8 cellular contexts compared by ENCODE assay signal in the genomic region with DNA sequence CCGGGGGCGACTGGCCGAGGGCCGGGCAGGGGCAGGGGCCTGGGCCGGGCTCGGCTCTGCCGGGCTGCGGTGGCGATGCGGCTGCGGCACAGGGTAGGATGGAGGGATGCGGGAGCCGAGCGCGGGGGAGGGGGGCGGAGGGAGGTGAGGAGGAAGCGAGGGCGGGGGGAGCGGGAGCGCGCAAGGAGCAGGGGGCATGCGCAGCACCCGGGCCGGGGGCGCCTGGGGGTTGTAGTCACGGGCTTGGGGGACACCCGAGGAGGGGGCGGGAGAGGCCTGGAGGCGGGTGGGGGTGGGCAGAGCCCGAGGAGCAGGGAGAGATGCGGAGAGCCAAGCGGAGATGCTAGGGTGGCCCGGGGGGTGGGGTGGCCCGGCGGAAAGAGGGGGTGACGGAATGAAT. TPM values are rescaled to one million over a fixed set of nuclear protein-coding genes. Genes with fewer than 3 reads are reported as not detected.
DNase-seq lines count a peak whose midpoint lies in the region; ATAC-seq and TF ChIP-seq lines count a peak whose summit lies in the region.

A gene (minus strand): TSS at position 100 of the 400 bp plus-strand sequence. CDS start 242 bp downstream, outside the sequence.

- peak within 1 kb of the TSS; percentile 63 for H3K4me3 ChIP-seq in WI38 (ENCODE audit: low read depth, low read length)

- in situ Hi-C loops in G401 (cut with HindIII; ENCODE audit: low sequenced_read_pairs): no loop called here

- DNase-seq in G401 (ENCODE audit: low spot score): peak; percentile 93
- peak in 46 of 61 donors; percentile 16 to 82 (median 49) for DNase-seq in caudate nucleus (lab: John Stamatoyannopoulos, UW)
- DNase-seq in nucleus accumbens (lab: John Stamatoyannopoulos, UW): peak in 44 of 56 donors; percentile 8 to 84 (median 53)
- no peak for DNase-seq in SKM-1 (lab: John Stamatoyannopoulos, UW; ENCODE audit: unreplicated experiment)
- no peak for DNase-seq in cortex of kidney (lab: John Stamatoyannopoulos, UW)
- no peak for DNase-seq in cardiac septum (ENCODE audit: low spot score)

- ATAC-seq in GM19395 (IDR thresholded peaks at IDR 0.05; ENCODE audit: unreplicated experiment): no peak

- TF ChIP-seq CTCF in WI38 (IDR thresholded peaks at IDR 0.05; ENCODE audit: low read depth, low read length): no peak

- intact Hi-C loops in cardiac septum (cut with DNase I): no loop called here

- peak within 1 kb of the TSS; percentile 36 for H3K27ac ChIP-seq in caudate nucleus (ENCODE audit: low read depth, low read length)

RNA-seq across cellular contexts. Expression of the gene that starts here (rescaled TPM):
- total RNA-seq in G401 (2014; rRNA removed; shearing (Covaris generic)): 0.37 and 5.4 TPM in 2 replicates
- total RNA-seq in cardiac septum: 1.6 TPM

Comparison
In these comparisons a context has a peak if more than half of its experiments do, and no peak if none do; other contexts are left out.
1. DNase-seq: peak in G401 (single experiment), caudate nucleus (46 of 61) and nucleus accumbens (44 of 56); none in SKM-1 (single experiment), cortex of kidney (single experiment) and cardiac septum (single experiment).